Comparison of ENCODE assay signal across 19 cellular contexts in genomic region chr22:44964722-44965078, GRCh38. TPM values are rescaled to one million over a fixed set of nuclear protein-coding genes. Genes with fewer than 3 reads are reported as not detected.
DNase-seq lines count a peak whose midpoint lies in the region; ATAC-seq, FAIRE-seq and TF ChIP-seq lines count a peak whose summit lies in the region.
"Had no signal": no experiment of that assay in that cellular context is flagged by ENCODE, and none has a peak within 500 bp of the region (broad histone marks: within the 10 kb centered on the region; RNA-seq: fewer than 3 reads in every experiment).

No MANE protein-coding gene starts in this region.

- H3K4me1 ChIP-seq in HUES48 (ENCODE audit: control insufficient read depth, insufficient read depth, low read length) (peaks cover 27% of the 10 kb centered on the region), GM12878 (ENCODE audit: control insufficient read depth, insufficient read depth, low read length) (no peaks in the 10 kb centered on the region), neural progenitor cell (peaks cover 10% of the 10 kb centered on the region)

- BruUV-seq in GM12878 (replicated peaks; lab: Mats Ljungman, UMichigan) = no TSS peak

- H3K36me3 Mint-ChIP-seq in neural progenitor cell = peaks cover 37% of the 10 kb centered on the region

- in situ Hi-C loops in GM12878 (cut with MboI) = no loop called here

- H3K27me3 ChIP-seq in HUES48 (ENCODE audit: control insufficient read depth, insufficient read depth, low read length) (no peaks in the 10 kb centered on the region), GM12878 (replicated peaks in 1 of 2; ENCODE audit: control insufficient read depth in 2 of 2, insufficient read depth in 2 of 2, low read length in 1 of 2) (no peaks in the 10 kb centered on the region), neural progenitor cell (no peaks in the 10 kb centered on the region)
- H3K27me3 ChIP-seq: BLaER1 treated with 17β-estradiol and CSF1 and Interleukin-3, amounts not matched to agents 10 nM and 100 nM had no signal

- H3F3A ChIP-seq in neural progenitor cell (ENCODE audit: low read depth) = peaks cover 6% of the 10 kb centered on the region

- intact Hi-C loops in GM12878 (cut with micrococcal nuclease; ENCODE audit: unreplicated experiment) = no loop called here

- H3K4me3 ChIP-seq in HUES48 (ENCODE audit: low read depth, low read length) (no peak overlapping the region), GM12878 (no peak overlapping the region), neural progenitor cell (no peak overlapping the region)
- H3K4me3 ChIP-seq: BLaER1 treated with 17β-estradiol and CSF1 and Interleukin-3, amounts not matched to agents 10 nM and 100 nM; GM23248 had no signal

- H4K20me1 ChIP-seq in GM12878 (ENCODE audit: control insufficient read depth, insufficient read depth) (no peaks in the 10 kb centered on the region), neural progenitor cell (ENCODE audit: low read depth) (peaks cover 83% of the 10 kb centered on the region)

- no peaks in the 10 kb centered on the region for H3K9me3 Mint-ChIP-seq in neural progenitor cell
- H3K9me3 Mint-ChIP-seq: CD4-positive, alpha-beta T cell; HFFc6 had no signal

- H3K9ac ChIP-seq in HUES48 (ENCODE audit: low read depth, low read length) (no peak overlapping the region), GM12878 (ENCODE audit: control insufficient read depth, insufficient read depth, low read length) (no peak overlapping the region), neural progenitor cell (no peak overlapping the region)
- H3K9ac ChIP-seq: BLaER1 treated with 17β-estradiol and CSF1 and Interleukin-3, amounts not matched to agents 10 nM and 100 nM; GM23248; KMS-11 had no signal

- no peak for TF ChIP-seq EP300 in GM12878 (IDR thresholded peaks at IDR 0.05; ENCODE audit: borderline replicate concordance in 1 of 2, control insufficient read depth in 1 of 2, low read depth in 2 of 2, low read length in 2 of 2)

- peaks cover 11% of the 10 kb centered on the region for H3K27me3 Mint-ChIP-seq in neural progenitor cell (ENCODE audit: insufficient read depth, low read depth)

- H3K27ac Mint-ChIP-seq in neural progenitor cell = no peak overlapping the region
- H3K27ac Mint-ChIP-seq: CD4-positive, alpha-beta T cell; HFFc6 had no signal

- no peak overlapping the region for H2AFZ ChIP-seq in GM12878 (ENCODE audit: control insufficient read depth, low read depth, low read length)
- H2AFZ ChIP-seq in neural progenitor cell (replicated peaks) = no peak overlapping the region
- H2AFZ ChIP-seq: GM23248 had no signal

- CTCF ChIA-PET in GM12878 (lab: Yijun Ruan, JAX) = no interaction called here

- POLR2A ChIA-PET in GM12878 (lab: Charles Lee) = no interaction called here

- H3K27ac ChIP-seq in HUES48 (ENCODE audit: low read depth, low read length) (peak overlapping the region; percentile 43), GM12878 (ENCODE audit: control insufficient read depth, insufficient read depth) (no peak overlapping the region), neural progenitor cell (no peak overlapping the region)
- H3K27ac ChIP-seq: 22Rv1; BLaER1 treated with 17β-estradiol and CSF1 and Interleukin-3, amounts not matched to agents 10 nM and 100 nM; GM23248; KMS-11 had no signal

- RAD21 ChIA-PET in GM12878 (lab: Charles Lee; ENCODE audit: unreplicated experiment) = no interaction called here

- peaks cover 21% of the 10 kb centered on the region for H3K4me1 Mint-ChIP-seq in neural progenitor cell

- no peak for TF ChIP-seq RAD21 in GM12878 (IDR thresholded peaks at IDR 0.05; ENCODE audit: insufficient read depth, low read depth, low read length)

- DNase-seq in DMS53 (lab: John Stamatoyannopoulos, UW) = peak; percentile 43
- no peak for DNase-seq in DMS53 treated with DMSO at 0.1 percent for 48 hours (lab: John Stamatoyannopoulos, UW; ENCODE audit: unreplicated experiment)
- no peak for DNase-seq in GM12878 (ENCODE audit: low read depth, low spot score)
- peak; percentile 30 for DNase-seq in neural progenitor cell (ENCODE audit: low spot score)
- no peak for DNase-seq in D721Med (ENCODE audit: insufficient read length, low spot score)
- DNase-seq: Calu3; CD4-positive, alpha-beta T cell; DMS153; GM23248; HCEC 1CT; HFFc6 had no signal

- SMC1A ChIA-PET in GM12878 (lab: Charles Lee; ENCODE audit: uncharacterized antibody, unreplicated experiment) = no interaction called here

- 0 out of 3 replicates have a peak, but pooled peaks have one; percentile 22 for ATAC-seq in GM12878
- no peak for ATAC-seq in HG03097 (IDR thresholded peaks at IDR 0.05; ENCODE audit: low FRiP score, unreplicated experiment)
- ATAC-seq in HG03135 (IDR thresholded peaks at IDR 0.05; ENCODE audit: unreplicated experiment) = no peak

- FAIRE-seq in GM12878 (lab: Jason Lieb, UNC) (no peak), D721Med (lab: Jason Lieb, UNC) (no peak)
- FAIRE-seq: GM18507 had no signal

- peaks cover 6% of the 10 kb centered on the region; the same call in 1 of the 2 replicates for H3K9me3 ChIP-seq in HUES48 (ENCODE audit: control insufficient read depth, insufficient read depth, low read length)
- no peaks in the 10 kb centered on the region for H3K9me3 ChIP-seq in GM12878 (replicated peaks; ENCODE audit: control insufficient read depth, insufficient read depth, low read length)
- H3K9me3 ChIP-seq in neural progenitor cell (ENCODE audit: low read depth) = no peaks in the 10 kb centered on the region
- H3K9me3 ChIP-seq: BLaER1 treated with 17β-estradiol and CSF1 and Interleukin-3, amounts not matched to agents 10 nM and 100 nM had no signal

- WGBS in GM12878 (ENCODE audit: insufficient coverage, insufficient replicate concordance, low lambda C conversion rate, missing lambda C conversion rate) = 42% methylated on average over 6 of the region's 6 CpGs

- no peak overlapping the region for H3K4me2 ChIP-seq in GM12878 (ENCODE audit: control insufficient read depth, insufficient read depth)
- H3K4me2 ChIP-seq in neural progenitor cell = peak overlapping the region; percentile 11
- H3K4me2 ChIP-seq: KMS-11 had no signal

- H3K36me3 ChIP-seq in HUES48 (ENCODE audit: control insufficient read depth, insufficient read depth, low read length) (peaks cover 17% of the 10 kb centered on the region), GM12878 (ENCODE audit: control insufficient read depth in 2 of 2, insufficient read depth in 2 of 2, low read length in 1 of 2) (no peaks in the 10 kb centered on the region), neural progenitor cell (peaks cover 3% of the 10 kb centered on the region)
- H3K36me3 ChIP-seq: BLaER1 treated with 17β-estradiol and CSF1 and Interleukin-3, amounts not matched to agents 10 nM and 100 nM had no signal

- no peak overlapping the region for H3K4me3 Mint-ChIP-seq in neural progenitor cell
- H3K4me3 Mint-ChIP-seq: CD4-positive, alpha-beta T cell; HFFc6 had no signal

- TF ChIP-seq CTCF in GM12878 (IDR thresholded peaks at IDR 0.05 in 2 of 3, conservative IDR thresholded peaks at IDR 0.05 in 1 of 3; ENCODE audit: control insufficient read depth in 2 of 3, extremely low read depth in 1 of 3, insufficient read depth in 1 of 3, low read depth in 3 of 3, low read length in 3 of 3) (no peak), neural progenitor cell (IDR thresholded peaks at IDR 0.05) (no peak), D721Med (IDR thresholded peaks at IDR 0.05; ENCODE audit: insufficient read depth, missing control alignments) (no peak)

- TF ChIP-seq POLR2A in GM12878 (IDR thresholded peaks at IDR 0.05; ENCODE audit: low read depth, low read length) = no peak

- H3K79me2 ChIP-seq in GM12878 (ENCODE audit: control insufficient read depth, insufficient read depth, low read length) (no peaks in the 10 kb centered on the region), neural progenitor cell (ENCODE audit: low read depth) (peaks cover 83% of the 10 kb centered on the region)

TF ChIP-seq in GM12878, 131 proteins besides CTCF, POLR2A, EP300 and RAD21 (continues in another document):
- TF ChIP-seq RELB (IDR thresholded peaks at IDR 0.05; ENCODE audit: low read depth) = no peak
- TF ChIP-seq KAT2A (conservative IDR thresholded peaks at IDR 0.05; ENCODE audit: control insufficient read depth, low read depth, low read length) = no peak

RNA-seq across cellular contexts. Expression of gene PHF21B, which starts 45.1 kb away (rescaled TPM):
- total RNA-seq in GM12878 (2013; cell fraction: nucleolus; rRNA removed) = 0.65 TPM in 1 of 2 replicates, not detected in the other
- total RNA-seq in GM12878 (2014; rRNA removed) = not detected in 2 replicates
- total RNA-seq in GM12878 (2014; rRNA removed; fragmentation: Illumina TruSeq; extraction: Trizol) = not detected in 2 replicates
- 0.08 TPM in 1 of 2 replicates, not detected in the other for total RNA-seq in GM12878 (2021)
- not detected for polyA plus RNA-seq in GM12878 (2011; ENCODE audit: low read depth)
- polyA plus RNA-seq in GM12878 (2011; rRNA removed) = 0.03 and 0.19 TPM in 2 replicates
- 0.05 and 0.09 TPM in 2 replicates for polyA plus RNA-seq in GM12878 (2011; cell fraction: cytosol; rRNA removed)
- 0.30 and 0.41 TPM in 2 replicates for polyA plus RNA-seq in GM12878 (2011; cell fraction: nucleus; rRNA removed)
- polyA plus RNA-seq in GM12878 (2012) = 0.04 TPM in 1 of 2 replicates, not detected in the other
- polyA plus RNA-seq in GM12878 (2014; fragmentation: Illumina TruSeq; extraction: Trizol) = not detected in 2 replicates
- not detected for polyA plus RNA-seq in GM12878 (2014; fragmentation: Nextera tagmentation; extraction: Ambion mirVana)
- 0.35 TPM in 1 of 2 replicates, not detected in the other for polyA plus RNA-seq in GM12878 (2014; rRNA removed)
- not detected for polyA plus RNA-seq in GM12878 (2016; fragmentation: Nextera tagmentation; extraction: Ambion mirVana)
- not detected in 2 replicates for polyA minus RNA-seq in GM12878 (2011; rRNA and poly(A)+ RNA removed)
- not detected in 2 replicates for polyA minus RNA-seq in GM12878 (2011; cell fraction: cytosol; rRNA and poly(A)+ RNA removed)
- 0.77 TPM in 1 of 2 replicates, not detected in the other for polyA minus RNA-seq in GM12878 (2011; cell fraction: nucleus; rRNA and poly(A)+ RNA removed)
- total RNA-seq in neural progenitor cell (ENCODE audit: low replicate concordance) = 6.7 and 22.6 TPM in 2 replicates
- total RNA-seq: Calu3; CD4-positive, alpha-beta T cell; GM23248; HFFc6; HT-29 had no signal
- polyA plus RNA-seq: GM23248 had no signal

Comparison
In these comparisons a context has a peak if more than half of its experiments do, and no peak if none do; other contexts are left out.
1. DNase-seq: peak in DMS53 (single experiment) and neural progenitor cell (single experiment); none in DMS53 treated with DMSO at 0.1 percent for 48 hours (single experiment), GM12878 (single experiment) and D721Med (single experiment).